In genomic region chr7:129162732-129163131, GRCh38 we compare ENCODE assay signal across 28 cellular contexts. TPM values are rescaled to one million over a fixed set of nuclear protein-coding genes. Genes with fewer than 3 reads are reported as not detected.
"Had no signal": no experiment of that assay in that cellular context is flagged by ENCODE, and none has a peak within 500 bp of the region (broad histone marks: within the 10 kb centered on the region; RNA-seq: fewer than 3 reads in every experiment).

No MANE protein-coding gene starts in this region.

- H3K4me1 Mint-ChIP-seq: activated CD4-positive, alpha-beta T cell treated with anti-CD3 and anti-CD28 coated beads, Interleukin-2, amount 10 ng/mL, durations not matched to agents 7 days and 5 days; activated naive CD4-positive, alpha-beta T cell treated with anti-CD3 and anti-CD28 coated beads, Interleukin-2, amount 10 ng/mL, durations not matched to agents 7 days and 5 days; activated naive CD8-positive, alpha-beta T cell treated with anti-CD3 and anti-CD28 coated beads, Interleukin-2, amount 10 ng/mL, durations not matched to agents 7 days and 5 days had no signal

- H3K36me3 Mint-ChIP-seq: activated naive CD4-positive, alpha-beta T cell treated with anti-CD3 and anti-CD28 coated beads, Interleukin-2, amount 10 ng/mL, durations not matched to agents 7 days and 5 days; type B pancreatic cell had no signal

- H3K4me3 ChIP-seq: coronary artery, left ventricle myocardium inferior, lung, right lobe of liver, thoracic aorta, uterus had no signal

- H3K27ac Mint-ChIP-seq: activated CD4-positive, alpha-beta memory T cell treated with anti-CD3 and anti-CD28 coated beads, Interleukin-2, amount 10 ng/mL, durations not matched to agents 7 days and 5 days; activated CD4-positive, alpha-beta T cell treated with anti-CD3 and anti-CD28 coated beads, Interleukin-2, amount 10 ng/mL, durations not matched to agents 7 days and 5 days; activated naive CD4-positive, alpha-beta T cell treated with anti-CD3 and anti-CD28 coated beads, Interleukin-2, amount 10 ng/mL, durations not matched to agents 7 days and 5 days; activated naive CD8-positive, alpha-beta T cell treated with anti-CD3 and anti-CD28 coated beads, Interleukin-2, amount 10 ng/mL, durations not matched to agents 7 days and 5 days; activated T-cell treated with anti-CD3 and anti-CD28 coated beads, Interleukin-2, amount 50 U/mL, for 24 hours; stimulated activated naive CD8-positive, alpha-beta T cell treated with anti-CD3 and anti-CD28 coated beads, Interleukin-15, Interleukin-2, amounts not matched to agents 100 ng/mL and 50 ng/mL, for 24 hours; type B pancreatic cell had no signal

- H3K9me3 Mint-ChIP-seq: activated CD4-positive, alpha-beta memory T cell treated with anti-CD3 and anti-CD28 coated beads, Interleukin-2, amount 10 ng/mL, durations not matched to agents 7 days and 5 days; activated CD4-positive, alpha-beta T cell treated with anti-CD3 and anti-CD28 coated beads, Interleukin-2, amount 10 ng/mL, durations not matched to agents 7 days and 5 days; activated naive CD4-positive, alpha-beta T cell treated with anti-CD3 and anti-CD28 coated beads, Interleukin-2, amount 10 ng/mL, durations not matched to agents 7 days and 5 days; activated naive CD8-positive, alpha-beta T cell treated with anti-CD3 and anti-CD28 coated beads, Interleukin-2, amount 10 ng/mL, durations not matched to agents 7 days and 5 days; activated T-cell treated with anti-CD3 and anti-CD28 coated beads, Interleukin-2, amount 50 U/mL, for 24 hours; neural crest cell; stimulated activated naive CD8-positive, alpha-beta T cell treated with anti-CD3 and anti-CD28 coated beads, Interleukin-15, Interleukin-2, amounts not matched to agents 100 ng/mL and 50 ng/mL, for 24 hours; type B pancreatic cell had no signal

- H3K9me3 ChIP-seq: left ventricle myocardium inferior, right lobe of liver, thoracic aorta, uterus had no signal

- H3K27ac ChIP-seq: brain microvascular endothelial cell, coronary artery, left ventricle myocardium inferior, right lobe of liver, thoracic aorta, uterus, WERI-Rb-1 had no signal

- H3K4me3 Mint-ChIP-seq: activated CD4-positive, alpha-beta memory T cell treated with anti-CD3 and anti-CD28 coated beads, Interleukin-2, amount 10 ng/mL, durations not matched to agents 7 days and 5 days; activated CD4-positive, alpha-beta T cell treated with anti-CD3 and anti-CD28 coated beads, Interleukin-2, amount 10 ng/mL, durations not matched to agents 7 days and 5 days; activated naive CD4-positive, alpha-beta T cell treated with anti-CD3 and anti-CD28 coated beads, Interleukin-2, amount 10 ng/mL, durations not matched to agents 7 days and 5 days; activated naive CD8-positive, alpha-beta T cell treated with anti-CD3 and anti-CD28 coated beads, Interleukin-2, amount 10 ng/mL, durations not matched to agents 7 days and 5 days; activated T-cell treated with anti-CD3 and anti-CD28 coated beads, Interleukin-2, amount 50 U/mL, for 24 hours; neural crest cell; stimulated activated naive CD8-positive, alpha-beta T cell treated with anti-CD3 and anti-CD28 coated beads, Interleukin-15, Interleukin-2, amounts not matched to agents 100 ng/mL and 50 ng/mL, for 24 hours; type B pancreatic cell had no signal

- DNase-seq: activated CD4-positive, alpha-beta memory T cell treated with anti-CD3 and anti-CD28 coated beads, Interleukin-2, amount 10 ng/mL, durations not matched to agents 7 days and 5 days; activated CD4-positive, alpha-beta T cell treated with anti-CD3 and anti-CD28 coated beads, Interleukin-2, amount 10 ng/mL, durations not matched to agents 7 days and 5 days; activated CD4-positive, CD25-positive, alpha-beta regulatory T cell treated with anti-CD3 and anti-CD28 coated beads, Interleukin-2, amount 50 U/mL, for 72 hours; activated CD8-positive, alpha-beta memory T cell treated with anti-CD3 and anti-CD28 coated beads, Interleukin-2, amount 50 U/mL, for 48 hours; activated gamma-delta T cell; activated naive CD4-positive, alpha-beta T cell treated with anti-CD3 and anti-CD28 coated beads, Interleukin-2, amount 10 ng/mL, durations not matched to agents 7 days and 5 days; activated naive CD8-positive, alpha-beta T cell treated with anti-CD3 and anti-CD28 coated beads, Interleukin-2, amount 10 ng/mL, durations not matched to agents 7 days and 5 days; activated T-cell treated with anti-CD3 and anti-CD28 coated beads, Interleukin-2, amount 50 U/mL, for 24 hours; amniotic stem cell; brain microvascular endothelial cell; head of caudate nucleus; kidney glomerular epithelial cell; left ventricle myocardium inferior; occipital lobe; posterior cingulate gyrus; right lobe of liver; stimulated activated CD4-positive, alpha-beta T cell treated with anti-CD3 and anti-CD28 coated beads, Interleukin-2, amount 100 ng/mL, for 48 hours; T-helper 9 cell; uterus; WERI-Rb-1 had no signal

- H3K27me3 ChIP-seq: brain microvascular endothelial cell, right lobe of liver, uterus had no signal

- H3K4me1 ChIP-seq: right lobe of liver, uterus had no signal

- H3K36me3 ChIP-seq: brain microvascular endothelial cell, left ventricle myocardium inferior, right lobe of liver, thoracic aorta, uterus had no signal

- H3K27me3 Mint-ChIP-seq: activated CD4-positive, alpha-beta T cell treated with anti-CD3 and anti-CD28 coated beads, Interleukin-2, amount 10 ng/mL, durations not matched to agents 7 days and 5 days; activated naive CD8-positive, alpha-beta T cell treated with anti-CD3 and anti-CD28 coated beads, Interleukin-2, amount 10 ng/mL, durations not matched to agents 7 days and 5 days; stimulated activated naive CD8-positive, alpha-beta T cell treated with anti-CD3 and anti-CD28 coated beads, Interleukin-15, Interleukin-2, amounts not matched to agents 100 ng/mL and 50 ng/mL, for 24 hours; type B pancreatic cell had no signal

RNA-seq across cellular contexts. Expression of gene TSPAN33, which starts 18.2 kb away (rescaled TPM):
- total RNA-seq: endothelial cell of umbilical vein had no signal

RNA-seq across cellular contexts. Expression of gene SMO, which starts 25.7 kb away (rescaled TPM):
- total RNA-seq: activated CD4-positive, alpha-beta memory T cell treated with anti-CD3 and anti-CD28 coated beads, Interleukin-2, amount 10 ng/mL, durations not matched to agents 7 days and 5 days; activated CD4-positive, alpha-beta T cell treated with anti-CD3 and anti-CD28 coated beads, Interleukin-2, amount 10 ng/mL, durations not matched to agents 7 days and 5 days; T-helper 1 cell treated with Interleukin-12 subunit alpha and Interleukin-12 subunit beta and Interleukin-4 antibody, amounts not matched to agents 30 ng/mL and 1 ng/mL, for 36 hours had no signal
